1 cellular context compared by ENCODE assay signal in the genomic region with DNA sequence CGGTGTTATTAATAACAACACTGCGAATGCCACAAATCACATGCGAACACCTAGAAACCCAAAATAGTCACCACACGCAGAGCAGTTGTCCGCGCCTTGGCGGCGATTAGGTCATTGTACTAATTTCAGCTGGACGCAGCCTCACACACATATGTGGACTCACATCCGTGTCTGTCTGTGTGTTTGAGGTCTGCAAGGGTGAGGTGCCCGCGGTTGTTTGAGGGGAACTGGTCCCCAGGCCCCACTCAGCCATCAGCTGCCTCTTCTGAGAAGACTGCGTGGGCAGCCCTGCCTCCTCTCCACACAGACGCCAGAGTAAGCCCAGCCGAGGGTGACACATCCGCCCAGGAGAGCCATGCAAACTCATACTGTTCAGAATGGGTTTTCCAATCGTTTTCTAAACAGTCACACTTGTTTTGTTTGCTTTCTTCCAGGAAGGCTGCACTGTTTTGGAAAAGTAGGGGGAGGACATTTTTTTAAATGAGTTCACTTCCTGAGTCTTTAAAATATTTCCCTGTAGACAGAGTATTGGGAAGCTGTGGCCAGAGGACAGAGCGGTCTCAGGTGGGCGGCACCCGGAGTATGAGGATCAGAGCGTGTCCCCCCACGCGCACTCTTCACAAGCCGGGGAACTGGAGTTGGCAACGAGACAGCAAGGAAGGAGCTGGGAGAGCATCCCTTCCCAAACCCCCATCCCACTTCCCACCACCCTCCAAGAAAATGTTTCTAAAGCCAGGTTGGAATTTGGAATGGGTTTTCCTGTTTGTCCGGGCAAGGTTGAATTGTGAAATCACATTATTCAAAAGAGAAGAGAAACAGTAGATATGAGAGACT.
TF ChIP-seq lines count a peak whose summit lies in the region.

No MANE protein-coding gene starts in this region.

TF ChIP-seq in neural cell, 6 proteins besides CTCF, POLR2A, EP300 and RAD21 (continued from another document):
- TF ChIP-seq SMC3 (conservative IDR thresholded peaks at IDR 0.05; ENCODE audit: poor library complexity) (no peak), POLR2AphosphoS5 (IDR thresholded peaks at IDR 0.05) (no peak), EZH2 (IDR thresholded peaks at IDR 0.05; ENCODE audit: borderline replicate concordance, insufficient read depth, low read length, poor library complexity, severe bottlenecking) (no peak), TAF1 (IDR thresholded peaks at IDR 0.05; ENCODE audit: low read depth) (no peak), MXI1 (conservative IDR thresholded peaks at IDR 0.05; ENCODE audit: poor library complexity, severe bottlenecking) (no peak)
TF ChIP-seq in neural cell: peak in this region for 0.
